In genomic region chr12:116535241-116535640, GRCh38 we compare ENCODE assay signal across 17 cellular contexts. TPM values are rescaled to one million over a fixed set of nuclear protein-coding genes. Genes with fewer than 3 reads are reported as not detected.
DNase-seq lines count a peak whose midpoint lies in the region; ATAC-seq and TF ChIP-seq lines count a peak whose summit lies in the region.
"Had no signal": no experiment of that assay in that cellular context is flagged by ENCODE, and none has a peak within 500 bp of the region (broad histone marks: within the 10 kb centered on the region; RNA-seq: fewer than 3 reads in every experiment).

No MANE protein-coding gene starts in this region.

- no peak overlapping the region for H3K27ac Mint-ChIP-seq in activated naive CD4-positive, alpha-beta T cell treated with anti-CD3 and anti-CD28 coated beads, Interleukin-2, amount 50 U/mL, for 24 hours
- no peak overlapping the region for H3K27ac Mint-ChIP-seq in activated naive CD4-positive, alpha-beta T cell treated with anti-CD3 and anti-CD28 coated beads, Interleukin-2, amount 50 U/mL, for 72 hours
- H3K27ac Mint-ChIP-seq in brain = peak overlapping the region; percentile 57 to 95 (median 90)
- H3K27ac Mint-ChIP-seq in naive B cell = no peak overlapping the region
- H3K27ac Mint-ChIP-seq: activated CD4-positive, alpha-beta memory T cell treated with anti-CD3 and anti-CD28 coated beads, Interleukin-2, amount 10 ng/mL, durations not matched to agents 7 days and 5 days; activated T-helper 2 cell treated with anti-CD3 and anti-CD28 coated beads, Interferon-gamma antibody, Interleukin-2, Interleukin-4, amounts not matched to agents 10 μg/mL and 5 μg/mL and 100 μg/mL, durations not matched to agents 14 hours and 24 hours and 36 hours had no signal

- DNase-seq in activated naive CD4-positive, alpha-beta T cell treated with anti-CD3 and anti-CD28 coated beads, Interleukin-2, amount 50 U/mL, for 72 hours (ENCODE audit: low spot score in 2 of 2) = no peak
- DNase-seq in naive B cell (no peak), uterus (no peak), gastrocnemius medialis (no peak), D341Med (ENCODE audit: low spot score) (no peak), iPS-NIHi7 (ENCODE audit: extremely low spot score) (no peak)
- DNase-seq: activated CD4-positive, alpha-beta memory T cell treated with anti-CD3 and anti-CD28 coated beads, Interleukin-2, amount 10 ng/mL, durations not matched to agents 7 days and 5 days; EL; hippocampal formation; left cardiac atrium; NCI-H1436 treated with DMSO at 0.1 percent for 48 hours had no signal

- H3K27me3 ChIP-seq in uterus = no peaks in the 10 kb centered on the region
- no peaks in the 10 kb centered on the region for H3K27me3 ChIP-seq in gastrocnemius medialis
- H3K27me3 ChIP-seq: right atrium auricular region, suprapubic skin had no signal

- ATAC-seq in activated naive CD4-positive, alpha-beta T cell treated with anti-CD3 and anti-CD28 coated beads, Interleukin-2, amount 50 U/mL, for 72 hours = no peak
- ATAC-seq in naive B cell (ENCODE audit: low read depth in 2 of 2) (no peak), gastrocnemius medialis (no peak)

- no peaks in the 10 kb centered on the region for H3K9me3 ChIP-seq in uterus
- no peaks in the 10 kb centered on the region for H3K9me3 ChIP-seq in gastrocnemius medialis
- H3K9me3 ChIP-seq: right atrium auricular region, suprapubic skin had no signal

- in situ Hi-C loops in gastrocnemius medialis (cut with MboI; ENCODE audit: low sequenced_read_pairs in 4 of 4) = no loop called here

- TF ChIP-seq POLR2A in uterus (IDR thresholded peaks at IDR 0.05) (no peak), gastrocnemius medialis (IDR thresholded peaks at IDR 0.05) (no peak)

- peaks cover 18% of the 10 kb centered on the region for H3K4me1 Mint-ChIP-seq in activated naive CD4-positive, alpha-beta T cell treated with anti-CD3 and anti-CD28 coated beads, Interleukin-2, amount 50 U/mL, for 24 hours
- H3K4me1 Mint-ChIP-seq in brain (peaks cover 63% of the 10 kb centered on the region), naive B cell (peaks cover 67 to 78% (median 67%) of the 10 kb centered on the region in 3 donors)

- H3K27me3 Mint-ChIP-seq in activated naive CD4-positive, alpha-beta T cell treated with anti-CD3 and anti-CD28 coated beads, Interleukin-2, amount 50 U/mL, for 24 hours = no peaks in the 10 kb centered on the region
- H3K27me3 Mint-ChIP-seq in brain = peaks cover 7% of the 10 kb centered on the region
- peaks cover 0 to 5% (median 3%) of the 10 kb centered on the region in 3 donors for H3K27me3 Mint-ChIP-seq in naive B cell

- intact Hi-C loops in uterus (cut with DNase I; ENCODE audit: low total_unique reads) = loop anchor here (10.0 kb wide), 1 partner anchor 60 kb away; no protein-coding TSS in a partner anchor
- intact Hi-C loops in gastrocnemius medialis (cut with DNase I; ENCODE audit: low total_unique reads) = loop anchor here (5.0 kb wide), 1 partner anchor 218 kb away; no protein-coding TSS in a partner anchor

- no peaks in the 10 kb centered on the region for H3K9me3 Mint-ChIP-seq in activated naive CD4-positive, alpha-beta T cell treated with anti-CD3 and anti-CD28 coated beads, Interleukin-2, amount 50 U/mL, for 24 hours
- H3K9me3 Mint-ChIP-seq in activated naive CD4-positive, alpha-beta T cell treated with anti-CD3 and anti-CD28 coated beads, Interleukin-2, amount 50 U/mL, for 72 hours = peaks cover 3 to 9% of the 10 kb centered on the region in 2 donors
- H3K9me3 Mint-ChIP-seq in brain = peaks cover 0 to 2% (median 0%) of the 10 kb centered on the region in 5 experiments
- peaks cover 0 to 4% (median 0%) of the 10 kb centered on the region in 7 donors for H3K9me3 Mint-ChIP-seq in naive B cell
- H3K9me3 Mint-ChIP-seq: activated CD4-positive, alpha-beta memory T cell treated with anti-CD3 and anti-CD28 coated beads, Interleukin-2, amount 10 ng/mL, durations not matched to agents 7 days and 5 days; activated T-helper 2 cell treated with anti-CD3 and anti-CD28 coated beads, Interferon-gamma antibody, Interleukin-2, Interleukin-4, amounts not matched to agents 10 μg/mL and 5 μg/mL and 100 μg/mL, durations not matched to agents 14 hours and 24 hours and 36 hours had no signal

- H3K27ac ChIP-seq in uterus = peak overlapping the region; percentile 87 to 90
- no peak overlapping the region for H3K27ac ChIP-seq in gastrocnemius medialis

- H3K36me3 ChIP-seq in uterus (no peaks in the 10 kb centered on the region), gastrocnemius medialis (no peaks in the 10 kb centered on the region)
- H3K36me3 ChIP-seq: right atrium auricular region, suprapubic skin had no signal

- H3K36me3 Mint-ChIP-seq in activated naive CD4-positive, alpha-beta T cell treated with anti-CD3 and anti-CD28 coated beads, Interleukin-2, amount 50 U/mL, for 24 hours = no peaks in the 10 kb centered on the region
- H3K36me3 Mint-ChIP-seq in activated naive CD4-positive, alpha-beta T cell treated with anti-CD3 and anti-CD28 coated beads, Interleukin-2, amount 50 U/mL, for 72 hours = no peaks in the 10 kb centered on the region
- H3K36me3 Mint-ChIP-seq in brain (peaks cover 3% of the 10 kb centered on the region), naive B cell (no peaks in the 10 kb centered on the region)
- H3K36me3 Mint-ChIP-seq: CD4-positive, CD25-positive, alpha-beta regulatory T cell had no signal

- peak overlapping the region in 1 of 2 donors; percentile 49 for H3K4me3 ChIP-seq in uterus
- no peak overlapping the region for H3K4me3 ChIP-seq in gastrocnemius medialis

- H3K4me1 ChIP-seq in uterus (no peaks in the 10 kb centered on the region), gastrocnemius medialis (peaks cover 11 to 15% of the 10 kb centered on the region in 2 donors)

- peak overlapping the region; percentile 92 for H3K4me3 Mint-ChIP-seq in activated naive CD4-positive, alpha-beta T cell treated with anti-CD3 and anti-CD28 coated beads, Interleukin-2, amount 50 U/mL, for 24 hours
- peak overlapping the region; percentile 85 to 99 (median 89) for H3K4me3 Mint-ChIP-seq in brain
- H3K4me3 Mint-ChIP-seq in naive B cell = peak overlapping the region; percentile 4 to 97 (median 92)

- TF ChIP-seq CTCF in brain (conservative IDR thresholded peaks at IDR 0.05) = no peak
- TF ChIP-seq CTCF in uterus (IDR thresholded peaks at IDR 0.05) = no peak
- TF ChIP-seq CTCF in gastrocnemius medialis (IDR thresholded peaks at IDR 0.05 in 4 of 5, conservative IDR thresholded peaks at IDR 0.05 in 1 of 5) = no peak

RNA-seq across cellular contexts. Expression of gene MAP1LC3B2, which starts 23.9 kb away (rescaled TPM):
- under 1 TPM in 1 of 2 donors, not detected in 1; 0.66 TPM for total RNA-seq in activated naive CD4-positive, alpha-beta T cell treated with anti-CD3 and anti-CD28 coated beads, Interleukin-2, amount 50 U/mL, for 72 hours
- polyA plus RNA-seq in brain (ENCODE audit: insufficient read depth, low read depth, low replicate concordance) (4.2 TPM), naive B cell (ENCODE audit: low read depth in 6 of 6) (10 to 100 TPM in 2 of 6 donors, 1 to 10 TPM in 4; 3.2 to 12.2 (median 6.3) TPM)
- total RNA-seq in uterus (1 to 10 TPM in 2 of 4 donors, not detected in 2; 1.8 to 3.6 TPM), gastrocnemius medialis (1 to 10 TPM in 3 of 4 donors, under 1 TPM in 1; 0.68 to 2.5 (median 1.4) TPM)

Comparison
In these comparisons a context has a peak if more than half of its experiments do, and no peak if none do; other contexts are left out.
1. H3K27ac Mint-ChIP-seq: peak in brain (5 of 5); none in activated naive CD4-positive, alpha-beta T cell treated with anti-CD3 and anti-CD28 coated beads, Interleukin-2, amount 50 U/mL, for 24 hours (single experiment), activated naive CD4-positive, alpha-beta T cell treated with anti-CD3 and anti-CD28 coated beads, Interleukin-2, amount 50 U/mL, for 72 hours (0 of 2) and naive B cell (0 of 6).
2. H3K27ac ChIP-seq: peak in uterus (2 of 2); none in gastrocnemius medialis (0 of 4).
3. Peak in every context shown above with its lines, with median percentiles within 50 percentile points of each other: H3K4me3 Mint-ChIP-seq.